ENCODE assay signal across 7 cellular contexts in the genomic region with DNA sequence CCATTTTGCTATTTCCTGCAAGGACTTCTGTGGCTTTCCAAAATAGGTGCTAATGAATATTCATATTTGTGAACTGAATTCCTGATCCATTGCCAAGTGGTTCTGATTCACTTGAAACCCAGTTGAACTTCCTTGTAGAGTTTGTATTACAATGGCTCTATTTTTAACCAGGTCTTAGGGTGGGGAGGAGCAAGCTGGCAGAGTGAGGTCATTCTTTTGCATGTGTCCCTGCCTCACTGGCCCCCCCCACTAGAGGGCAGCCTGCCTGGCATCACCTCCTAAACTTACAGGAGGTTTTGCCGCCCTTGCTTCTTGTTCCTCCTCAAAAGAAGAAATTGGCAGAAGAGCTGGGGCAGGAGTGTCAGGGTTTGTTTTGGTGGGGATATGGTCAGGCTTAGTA. TPM values are rescaled to one million over a fixed set of nuclear protein-coding genes. Genes with fewer than 3 reads are reported as not detected.
DNase-seq lines count a peak whose midpoint lies in the region; ATAC-seq, FAIRE-seq and TF ChIP-seq lines count a peak whose summit lies in the region.

No MANE protein-coding gene starts in this region.

- no peaks in the 10 kb centered on the region for H3K27me3 Mint-ChIP-seq in activated CD4-positive, alpha-beta T cell treated with anti-CD3 and anti-CD28 coated beads, Interleukin-2, amount 10 ng/mL, durations not matched to agents 24 days and 14 days
- peaks cover 2% of the 10 kb centered on the region for H3K27me3 Mint-ChIP-seq in endothelial cell (ENCODE audit: unreplicated experiment)
- no peaks in the 10 kb centered on the region for H3K27me3 Mint-ChIP-seq in natural killer cell (ENCODE audit: low read depth in 2 of 2)

- peak; percentile 44 for DNase-seq in MG63
- peak; percentile 80 for DNase-seq in activated CD4-positive, alpha-beta T cell treated with anti-CD3 and anti-CD28 coated beads, Interleukin-2, amount 10 ng/mL, durations not matched to agents 24 days and 14 days
- DNase-seq in endothelial cell (ENCODE audit: low spot score), result no peak
- DNase-seq in natural killer cell, result peak; percentile 60
- DNase-seq in urothelium cell line (ENCODE audit: low spot score), result peak; percentile 33

- no peaks in the 10 kb centered on the region for H3K36me3 ChIP-seq in MG63

- no peak overlapping the region for H3K27ac Mint-ChIP-seq in activated CD4-positive, alpha-beta T cell treated with anti-CD3 and anti-CD28 coated beads, Interleukin-2, amount 10 ng/mL, durations not matched to agents 24 days and 14 days
- H3K27ac Mint-ChIP-seq in endothelial cell (ENCODE audit: unreplicated experiment), result no peak overlapping the region
- H3K27ac Mint-ChIP-seq in natural killer cell, result peak overlapping the region in 1 of 2 donors; percentile 78

- H3K36me3 Mint-ChIP-seq in activated CD4-positive, alpha-beta T cell treated with anti-CD3 and anti-CD28 coated beads, Interleukin-2, amount 10 ng/mL, durations not matched to agents 24 days and 14 days (ENCODE audit: low read depth), result peaks cover 5% of the 10 kb centered on the region
- H3K36me3 Mint-ChIP-seq in endothelial cell (ENCODE audit: low read depth, unreplicated experiment) (no peaks in the 10 kb centered on the region), natural killer cell (no peaks in the 10 kb centered on the region)

- H3K9me3 ChIP-seq in MG63, result no peaks in the 10 kb centered on the region

- ATAC-seq in GM18868 (IDR thresholded peaks at IDR 0.05; ENCODE audit: unreplicated experiment) (peak; percentile 78), natural killer cell (peak; percentile 93 to 100 (median 98)), GM19035 (IDR thresholded peaks at IDR 0.05; ENCODE audit: unreplicated experiment) (no peak)

- H3K4me3 Mint-ChIP-seq in activated CD4-positive, alpha-beta T cell treated with anti-CD3 and anti-CD28 coated beads, Interleukin-2, amount 10 ng/mL, durations not matched to agents 24 days and 14 days, result no peak overlapping the region
- H3K4me3 Mint-ChIP-seq in endothelial cell (ENCODE audit: unreplicated experiment) (no peak overlapping the region), natural killer cell (no peak overlapping the region)

- TF ChIP-seq CTCF in endothelial cell (IDR thresholded peaks at IDR 0.05; ENCODE audit: unreplicated experiment) (peak; percentile 32), natural killer cell (IDR thresholded peaks at IDR 0.05) (peak; percentile 64)

- intact Hi-C loops in activated CD4-positive, alpha-beta T cell treated with anti-CD3 and anti-CD28 coated beads, Interleukin-2, amount 10 ng/mL, durations not matched to agents 24 days and 14 days (cut with micrococcal nuclease), result no loop called here
- intact Hi-C loops in natural killer cell (cut with micrococcal nuclease), result loop anchor here (10.0 kb wide), 1 partner anchor 276 kb away; no protein-coding TSS in a partner anchor

- H3K9me3 Mint-ChIP-seq in activated CD4-positive, alpha-beta T cell treated with anti-CD3 and anti-CD28 coated beads, Interleukin-2, amount 10 ng/mL, durations not matched to agents 24 days and 14 days, result no peaks in the 10 kb centered on the region
- no peaks in the 10 kb centered on the region for H3K9me3 Mint-ChIP-seq in endothelial cell (ENCODE audit: unreplicated experiment)
- no peaks in the 10 kb centered on the region for H3K9me3 Mint-ChIP-seq in natural killer cell

- H3K4me1 Mint-ChIP-seq in activated CD4-positive, alpha-beta T cell treated with anti-CD3 and anti-CD28 coated beads, Interleukin-2, amount 10 ng/mL, durations not matched to agents 24 days and 14 days, result peaks cover 13% of the 10 kb centered on the region
- H3K4me1 Mint-ChIP-seq in endothelial cell (ENCODE audit: unreplicated experiment) (peaks cover 5% of the 10 kb centered on the region), natural killer cell (peaks cover 8 to 10% of the 10 kb centered on the region in 2 donors)

- H3K27me3 ChIP-seq in MG63, result no peaks in the 10 kb centered on the region

- no peak for FAIRE-seq in urothelium cell line (lab: Jason Lieb, UNC)

- H3K4me3 ChIP-seq in MG63, result no peak overlapping the region

RNA-seq across cellular contexts. Expression of gene PTTG2, which starts 10.5 kb away (rescaled TPM):
- total RNA-seq in MG63 (2014; rRNA removed; shearing (Covaris generic); ENCODE audit: low replicate concordance), result not detected in 2 replicates
- 0.31 and 0.63 TPM in 2 replicates for total RNA-seq in activated CD4-positive, alpha-beta T cell treated with anti-CD3 and anti-CD28 coated beads, Interleukin-2, amount 10 ng/mL, durations not matched to agents 24 days and 14 days
- total RNA-seq in endothelial cell (ENCODE audit: unreplicated experiment), result not detected
- total RNA-seq in natural killer cell, result 1 to 10 TPM in 2 of 3 donors, under 1 TPM in 1; 0.82 to 1.5 (median 1.2) TPM
